In genomic region chr10:19017491-19017890, GRCh38 we compare ENCODE assay signal across 11 cellular contexts. TPM values are rescaled to one million over a fixed set of nuclear protein-coding genes. Genes with fewer than 3 reads are reported as not detected.
"Had no signal": no experiment of that assay in that cellular context is flagged by ENCODE, and none has a peak within 500 bp of the region (broad histone marks: within the 10 kb centered on the region; RNA-seq: fewer than 3 reads in every experiment).

No MANE protein-coding gene starts in this region.

- H3K4me3 ChIP-seq: GM23248, HAP-1, K562 had no signal

- H3K36me3 ChIP-seq: HAP-1 had no signal

- H2AFZ ChIP-seq: GM23248 had no signal

- H3K27ac ChIP-seq: GM23248, HL-60 had no signal

- H3K4me3 Mint-ChIP-seq: HFFc6 had no signal

- H3K27ac Mint-ChIP-seq: HFFc6 had no signal

- H3K4me1 ChIP-seq: HAP-1 had no signal

- DNase-seq: GM23248, GOT3, H7, HFFc6, IMR-90, KG1 had no signal

- H3K9me3 ChIP-seq: HAP-1 had no signal

- H3K9ac ChIP-seq: GM23248 had no signal

RNA-seq across cellular contexts. Expression of gene MALRD1, which starts 31.1 kb away (rescaled TPM):
- total RNA-seq: GM23248, H4, HFFc6, HT1080, K562 had no signal
- polyA plus RNA-seq: K562 had no signal
